ENCODE assay signal across 8 cellular contexts in the genomic region with DNA sequence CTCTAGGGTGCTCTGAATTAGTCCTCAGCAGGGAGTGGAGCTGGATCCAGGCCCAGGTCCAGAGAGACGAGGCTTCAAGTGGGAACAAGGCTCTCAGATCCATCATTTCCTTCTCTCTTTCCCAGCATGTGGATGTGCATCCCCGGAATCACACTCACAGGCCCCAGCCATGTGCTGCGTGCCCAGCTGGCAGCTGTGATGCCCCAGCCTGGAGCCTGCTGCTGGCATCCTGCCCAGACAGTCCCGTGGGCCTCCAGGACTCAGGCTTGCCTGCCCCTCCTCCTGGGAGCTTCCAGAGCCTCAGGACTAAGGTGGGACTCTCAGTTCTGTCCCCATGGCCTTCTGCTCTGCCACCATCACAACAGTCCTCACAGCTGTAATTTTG.
DNase-seq lines count a peak whose midpoint lies in the region; ATAC-seq and TF ChIP-seq lines count a peak whose summit lies in the region.

No MANE protein-coding gene starts in this region.

- no peak for TF ChIP-seq CTCF in fibroblast of mammary gland (conservative IDR thresholded peaks at IDR 0.05; ENCODE audit: control insufficient read depth, insufficient read depth, low read depth, low read length)

- ATAC-seq in GM19467 (IDR thresholded peaks at IDR 0.05; ENCODE audit: unreplicated experiment) = no peak
- no peak for ATAC-seq in HG02870 (IDR thresholded peaks at IDR 0.05; ENCODE audit: unreplicated experiment)

- peak; percentile 49 for DNase-seq in DMS79 treated with DMSO at 0.1 percent for 48 hours (lab: John Stamatoyannopoulos, UW)
- DNase-seq in NCI-H345 treated with DMSO at 0.1 percent for 48 hours (lab: John Stamatoyannopoulos, UW; ENCODE audit: unreplicated experiment) = peak; percentile 89
- peak; percentile 16 for DNase-seq in fibroblast of mammary gland (ENCODE audit: low read depth)
- peak; percentile 41 for DNase-seq in putamen (ENCODE audit: low spot score)
- no peak for DNase-seq in activated CD8-positive, alpha-beta memory T cell treated with anti-CD3 and anti-CD28 coated beads, Interleukin-2, amount 50 U/mL, for 48 hours
- no peak for DNase-seq in SKM-1 (lab: John Stamatoyannopoulos, UW; ENCODE audit: unreplicated experiment)

- no peak overlapping the region for H3K4me3 ChIP-seq in fibroblast of mammary gland (ENCODE audit: control insufficient read depth, low read depth, low read length)

Comparison
In these comparisons a context has a peak if more than half of its experiments do, and no peak if none do; other contexts are left out.
1. DNase-seq: peak in DMS79 treated with DMSO at 0.1 percent for 48 hours (single experiment), NCI-H345 treated with DMSO at 0.1 percent for 48 hours (single experiment), fibroblast of mammary gland (single experiment) and putamen (single experiment); none in activated CD8-positive, alpha-beta memory T cell treated with anti-CD3 and anti-CD28 coated beads, Interleukin-2, amount 50 U/mL, for 48 hours (single experiment) and SKM-1 (single experiment).